In genomic region chr3:83513011-83513410, GRCh38 we compare ENCODE assay signal across 28 cellular contexts.
"Had no signal": no experiment of that assay in that cellular context is flagged by ENCODE, and none has a peak within 500 bp of the region (broad histone marks: within the 10 kb centered on the region; RNA-seq: fewer than 3 reads in every experiment).

No MANE protein-coding gene starts in this region.

- ATAC-seq: activated CD4-positive, CD25-positive, alpha-beta regulatory T cell treated with anti-CD3 and anti-CD28 coated beads, Interleukin-2, amount 50 U/mL, for 24 hours; activated CD8-positive, alpha-beta T cell treated with anti-CD3 and anti-CD28 coated beads for 36 hours; activated naive CD8-positive, alpha-beta T cell treated with anti-CD3 and anti-CD28 coated beads, Interleukin-2, amount 50 U/mL, for 24 hours; activated T-cell treated with anti-CD3 and anti-CD28 coated beads, Interleukin-2, amount 50 U/mL, for 4 hours; activated T-helper 17 cell treated with anti-CD3 and anti-CD28 coated beads, Interleukin-2, amount 50 U/mL, for 72 hours; body of pancreas; esophagus mucosa had no signal

- H3K27me3 ChIP-seq: adrenal gland, body of pancreas, colonic mucosa, dorsolateral prefrontal cortex had no signal

- H3K9me3 ChIP-seq: adrenal gland, body of pancreas, colonic mucosa had no signal

- H3K4me1 ChIP-seq: adrenal gland, body of pancreas, colonic mucosa had no signal

- H3K36me3 ChIP-seq: adrenal gland, colonic mucosa, WERI-Rb-1 had no signal

- H3K27ac ChIP-seq: adrenal gland, body of pancreas, colonic mucosa, dorsolateral prefrontal cortex, WERI-Rb-1 had no signal

- DNase-seq: activated B cell treated with CpG ODN at 0.5 μM for 24 hours; activated CD4-positive, alpha-beta T cell treated with anti-CD3 and anti-CD28 coated beads for 48 hours; activated CD4-positive, alpha-beta T cell treated with anti-CD3 and anti-CD28 coated beads, Interleukin-2, amount 50 U/mL, for 1 hour; activated CD4-positive, alpha-beta T cell treated with anti-CD3 and anti-CD28 coated beads, Interleukin-2, amount 50 U/mL, for 48 hours; activated CD8-positive, alpha-beta memory T cell treated with anti-CD3 and anti-CD28 coated beads for 24 hours; activated CD8-positive, alpha-beta T cell treated with anti-CD3 and anti-CD28 coated beads for 36 hours; activated effector memory CD4-positive, alpha-beta T cell treated with Interleukin-2 at 50 U/mL for 16 hours; activated naive CD4-positive, alpha-beta T cell treated with anti-CD3 and anti-CD28 coated beads for 36 hours; activated naive CD8-positive, alpha-beta T cell treated with anti-CD3 and anti-CD28 coated beads for 36 hours; activated naive CD8-positive, alpha-beta T cell treated with anti-CD3 and anti-CD28 coated beads, Interleukin-2, amount 50 U/mL, for 24 hours; activated T-cell treated with anti-CD3 and anti-CD28 coated beads, Interleukin-2, amount 50 U/mL, for 4 hours; adrenal gland; amygdala; aorta; body of pancreas; caudate nucleus; colonic mucosa; dorsolateral prefrontal cortex; effector memory CD4-positive, alpha-beta T cell; endodermal cell; foreskin fibroblast; head of caudate nucleus; hippocampal formation; T1000; WERI-Rb-1 had no signal

- H3K4me3 ChIP-seq: adrenal gland, body of pancreas, colonic mucosa, dorsolateral prefrontal cortex had no signal
